In the genomic region with DNA sequence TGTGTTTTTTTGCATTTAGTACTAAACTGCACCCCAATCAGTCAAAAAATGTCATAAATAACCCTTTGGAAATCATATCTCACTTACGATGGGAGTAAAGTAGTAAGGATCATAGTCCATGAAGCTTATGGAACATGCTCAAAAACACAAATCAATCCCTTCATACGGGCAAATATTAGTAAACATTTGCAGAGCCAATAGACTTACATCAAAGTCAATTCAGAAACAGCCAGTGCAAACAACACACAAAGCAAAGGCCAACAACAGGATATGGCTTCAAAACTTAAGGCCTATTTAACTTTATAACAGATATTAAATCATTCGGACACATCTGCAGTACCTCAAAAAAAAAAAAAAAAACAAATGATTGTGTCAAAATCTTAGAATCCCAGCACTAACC, we compare ENCODE assay signal across 1 cellular context.
TF ChIP-seq lines count a peak whose summit lies in the region.

No MANE protein-coding gene starts in this region.

TF ChIP-seq in HepG2, 621 proteins besides CTCF, POLR2A, EP300 and RAD21 (continued from another document and continues in another):
- TF ChIP-seq, protein P1, sequence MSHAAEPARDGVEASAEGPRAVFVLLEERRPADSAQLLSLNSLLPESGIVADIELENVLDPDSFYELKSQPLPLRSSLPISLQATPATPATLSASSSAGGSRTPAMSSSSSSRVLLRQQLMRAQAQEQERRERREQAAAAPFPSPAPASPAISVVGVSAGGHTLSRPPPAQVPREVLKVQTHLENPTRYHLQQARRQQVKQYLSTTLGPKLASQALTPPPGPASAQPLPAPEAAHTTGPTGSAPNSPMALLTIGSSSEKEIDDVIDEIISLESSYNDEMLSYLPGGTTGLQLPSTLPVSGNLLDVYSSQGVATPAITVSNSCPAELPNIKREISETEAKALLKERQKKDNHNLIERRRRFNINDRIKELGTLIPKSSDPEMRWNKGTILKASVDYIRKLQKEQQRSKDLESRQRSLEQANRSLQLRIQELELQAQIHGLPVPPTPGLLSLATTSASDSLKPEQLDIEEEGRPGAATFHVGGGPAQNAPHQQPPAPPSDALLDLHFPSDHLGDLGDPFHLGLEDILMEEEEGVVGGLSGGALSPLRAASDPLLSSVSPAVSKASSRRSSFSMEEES (CRISPR knock-in tag; IDR thresholded peaks at IDR 0.05), result 0 out of 2 replicates have a peak, but pooled peaks have one; percentile 42
- TF ChIP-seq, protein P2, sequence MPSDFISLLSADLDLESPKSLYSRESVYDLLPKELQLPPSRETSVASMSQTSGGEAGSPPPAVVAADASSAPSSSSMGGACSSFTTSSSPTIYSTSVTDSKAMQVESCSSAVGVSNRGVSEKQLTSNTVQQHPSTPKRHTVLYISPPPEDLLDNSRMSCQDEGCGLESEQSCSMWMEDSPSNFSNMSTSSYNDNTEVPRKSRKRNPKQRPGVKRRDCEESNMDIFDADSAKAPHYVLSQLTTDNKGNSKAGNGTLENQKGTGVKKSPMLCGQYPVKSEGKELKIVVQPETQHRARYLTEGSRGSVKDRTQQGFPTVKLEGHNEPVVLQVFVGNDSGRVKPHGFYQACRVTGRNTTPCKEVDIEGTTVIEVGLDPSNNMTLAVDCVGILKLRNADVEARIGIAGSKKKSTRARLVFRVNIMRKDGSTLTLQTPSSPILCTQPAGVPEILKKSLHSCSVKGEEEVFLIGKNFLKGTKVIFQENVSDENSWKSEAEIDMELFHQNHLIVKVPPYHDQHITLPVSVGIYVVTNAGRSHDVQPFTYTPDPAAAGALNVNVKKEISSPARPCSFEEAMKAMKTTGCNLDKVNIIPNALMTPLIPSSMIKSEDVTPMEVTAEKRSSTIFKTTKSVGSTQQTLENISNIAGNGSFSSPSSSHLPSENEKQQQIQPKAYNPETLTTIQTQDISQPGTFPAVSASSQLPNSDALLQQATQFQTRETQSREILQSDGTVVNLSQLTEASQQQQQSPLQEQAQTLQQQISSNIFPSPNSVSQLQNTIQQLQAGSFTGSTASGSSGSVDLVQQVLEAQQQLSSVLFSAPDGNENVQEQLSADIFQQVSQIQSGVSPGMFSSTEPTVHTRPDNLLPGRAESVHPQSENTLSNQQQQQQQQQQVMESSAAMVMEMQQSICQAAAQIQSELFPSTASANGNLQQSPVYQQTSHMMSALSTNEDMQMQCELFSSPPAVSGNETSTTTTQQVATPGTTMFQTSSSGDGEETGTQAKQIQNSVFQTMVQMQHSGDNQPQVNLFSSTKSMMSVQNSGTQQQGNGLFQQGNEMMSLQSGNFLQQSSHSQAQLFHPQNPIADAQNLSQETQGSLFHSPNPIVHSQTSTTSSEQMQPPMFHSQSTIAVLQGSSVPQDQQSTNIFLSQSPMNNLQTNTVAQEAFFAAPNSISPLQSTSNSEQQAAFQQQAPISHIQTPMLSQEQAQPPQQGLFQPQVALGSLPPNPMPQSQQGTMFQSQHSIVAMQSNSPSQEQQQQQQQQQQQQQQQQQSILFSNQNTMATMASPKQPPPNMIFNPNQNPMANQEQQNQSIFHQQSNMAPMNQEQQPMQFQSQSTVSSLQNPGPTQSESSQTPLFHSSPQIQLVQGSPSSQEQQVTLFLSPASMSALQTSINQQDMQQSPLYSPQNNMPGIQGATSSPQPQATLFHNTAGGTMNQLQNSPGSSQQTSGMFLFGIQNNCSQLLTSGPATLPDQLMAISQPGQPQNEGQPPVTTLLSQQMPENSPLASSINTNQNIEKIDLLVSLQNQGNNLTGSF (CRISPR knock-in tag; IDR thresholded peaks at IDR 0.05), result no peak
- TF ChIP-seq KMT2A (CRISPR knock-in tag; IDR thresholded peaks at IDR 0.05) (no peak), MIER3 (CRISPR knock-in tag; IDR thresholded peaks at IDR 0.05; ENCODE audit: borderline replicate concordance) (peak; percentile 90; the same call in 1 of the 2 replicates), ZNF274 (CRISPR knock-in tag; IDR thresholded peaks at IDR 0.05) (no peak), HMG20B (CRISPR knock-in tag; conservative IDR thresholded peaks at IDR 0.05) (peak; percentile 71; the same call in 1 of the 2 replicates), SNAPC2 (CRISPR knock-in tag; IDR thresholded peaks at IDR 0.05) (peak; percentile 67; the same call in 1 of the 2 replicates), PPARG (CRISPR knock-in tag; conservative IDR thresholded peaks at IDR 0.05) (peak; percentile 90), ZNF329 (CRISPR knock-in tag; IDR thresholded peaks at IDR 0.05; ENCODE audit: low read depth) (no peak), TARDBP (CRISPR knock-in tag; IDR thresholded peaks at IDR 0.05) (peak; percentile 76), KAT8 (CRISPR knock-in tag; IDR thresholded peaks at IDR 0.05) (0 out of 2 replicates have a peak, but pooled peaks have one; percentile 30), SP5 (CRISPR knock-in tag; IDR thresholded peaks at IDR 0.05; ENCODE audit: borderline replicate concordance, low read depth) (no peak), SALL1 (CRISPR knock-in tag; IDR thresholded peaks at IDR 0.05) (peak; percentile 98; the same call in 1 of the 2 replicates), SRSF1 (optimal IDR thresholded peaks at IDR 0.05; ENCODE audit: low read depth, low read length) (no peak), NFYB (CRISPR knock-in tag; IDR thresholded peaks at IDR 0.05) (peak; percentile 26; the same call in 1 of the 2 replicates), KAT2B (IDR thresholded peaks at IDR 0.05; ENCODE audit: borderline replicate concordance, low read depth, low read length) (peak; percentile 27; the same call in 1 of the 2 replicates), ZKSCAN8 (CRISPR knock-in tag; IDR thresholded peaks at IDR 0.05; ENCODE audit: borderline replicate concordance) (no peak), NR2C2 (CRISPR knock-in tag; IDR thresholded peaks at IDR 0.05; ENCODE audit: borderline replicate concordance) (0 out of 2 replicates have a peak, but pooled peaks have one; percentile 38), ZFP1 (CRISPR knock-in tag; IDR thresholded peaks at IDR 0.05) (0 out of 2 replicates have a peak, but pooled peaks have one; percentile 20), FOXK2 (IDR thresholded peaks at IDR 0.05) (0 out of 2 replicates have a peak, but pooled peaks have one; percentile 56), PAWR (CRISPR knock-in tag; IDR thresholded peaks at IDR 0.05; ENCODE audit: borderline replicate concordance) (no peak), MIXL1 (CRISPR knock-in tag; IDR thresholded peaks at IDR 0.05) (peak; percentile 89), PITX1 (CRISPR knock-in tag; IDR thresholded peaks at IDR 0.05) (peak; percentile 82), NR2F2 (IDR thresholded peaks at IDR 0.05; ENCODE audit: borderline replicate concordance, low read depth) (peak; percentile 82), CBX5 (CRISPR knock-in tag; IDR thresholded peaks at IDR 0.05; ENCODE audit: borderline replicate concordance) (no peak), ZNF775 (CRISPR knock-in tag; IDR thresholded peaks at IDR 0.05; ENCODE audit: borderline replicate concordance) (no peak), ZNF510 (CRISPR knock-in tag; IDR thresholded peaks at IDR 0.05; ENCODE audit: low read depth) (no peak), TEAD3 (CRISPR knock-in tag; optimal IDR thresholded peaks at IDR 0.05; ENCODE audit: borderline replicate concordance) (peak; percentile 74), SP1 (IDR thresholded peaks at IDR 0.05) (no peak), SP1 (CRISPR knock-in tag; IDR thresholded peaks at IDR 0.05) (no peak), RORA (CRISPR knock-in tag; IDR thresholded peaks at IDR 0.05) (no peak), ZNF256 (CRISPR knock-in tag; conservative IDR thresholded peaks at IDR 0.05) (no peak), ZNF121 (CRISPR knock-in tag; IDR thresholded peaks at IDR 0.05) (no peak), SNRNP70 (IDR thresholded peaks at IDR 0.05; ENCODE audit: low read depth, low read length) (no peak), ZIK1 (CRISPR knock-in tag; IDR thresholded peaks at IDR 0.05; ENCODE audit: borderline replicate concordance, low read depth) (no peak), ZBTB20 (CRISPR knock-in tag; IDR thresholded peaks at IDR 0.05; ENCODE audit: borderline replicate concordance, low read depth) (peak; percentile 57; the same call in 1 of the 2 replicates), RCOR2 (CRISPR knock-in tag; IDR thresholded peaks at IDR 0.05) (peak; percentile 61; the same call in 1 of the 2 replicates)
- TF ChIP-seq, protein P3, sequence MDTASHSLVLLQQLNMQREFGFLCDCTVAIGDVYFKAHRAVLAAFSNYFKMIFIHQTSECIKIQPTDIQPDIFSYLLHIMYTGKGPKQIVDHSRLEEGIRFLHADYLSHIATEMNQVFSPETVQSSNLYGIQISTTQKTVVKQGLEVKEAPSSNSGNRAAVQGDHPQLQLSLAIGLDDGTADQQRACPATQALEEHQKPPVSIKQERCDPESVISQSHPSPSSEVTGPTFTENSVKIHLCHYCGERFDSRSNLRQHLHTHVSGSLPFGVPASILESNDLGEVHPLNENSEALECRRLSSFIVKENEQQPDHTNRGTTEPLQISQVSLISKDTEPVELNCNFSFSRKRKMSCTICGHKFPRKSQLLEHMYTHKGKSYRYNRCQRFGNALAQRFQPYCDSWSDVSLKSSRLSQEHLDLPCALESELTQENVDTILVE (CRISPR knock-in tag; IDR thresholded peaks at IDR 0.05), result no peak
- TF ChIP-seq, protein P4, sequence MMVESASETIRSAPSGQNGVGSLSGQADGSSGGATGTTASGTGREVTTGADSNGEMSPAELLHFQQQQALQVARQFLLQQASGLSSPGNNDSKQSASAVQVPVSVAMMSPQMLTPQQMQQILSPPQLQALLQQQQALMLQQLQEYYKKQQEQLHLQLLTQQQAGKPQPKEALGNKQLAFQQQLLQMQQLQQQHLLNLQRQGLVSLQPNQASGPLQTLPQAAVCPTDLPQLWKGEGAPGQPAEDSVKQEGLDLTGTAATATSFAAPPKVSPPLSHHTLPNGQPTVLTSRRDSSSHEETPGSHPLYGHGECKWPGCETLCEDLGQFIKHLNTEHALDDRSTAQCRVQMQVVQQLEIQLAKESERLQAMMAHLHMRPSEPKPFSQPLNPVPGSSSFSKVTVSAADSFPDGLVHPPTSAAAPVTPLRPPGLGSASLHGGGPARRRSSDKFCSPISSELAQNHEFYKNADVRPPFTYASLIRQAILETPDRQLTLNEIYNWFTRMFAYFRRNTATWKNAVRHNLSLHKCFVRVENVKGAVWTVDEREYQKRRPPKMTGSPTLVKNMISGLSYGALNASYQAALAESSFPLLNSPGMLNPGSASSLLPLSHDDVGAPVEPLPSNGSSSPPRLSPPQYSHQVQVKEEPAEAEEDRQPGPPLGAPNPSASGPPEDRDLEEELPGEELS (CRISPR knock-in tag; IDR thresholded peaks at IDR 0.05), result peak; percentile 96
- TF ChIP-seq, protein P5, sequence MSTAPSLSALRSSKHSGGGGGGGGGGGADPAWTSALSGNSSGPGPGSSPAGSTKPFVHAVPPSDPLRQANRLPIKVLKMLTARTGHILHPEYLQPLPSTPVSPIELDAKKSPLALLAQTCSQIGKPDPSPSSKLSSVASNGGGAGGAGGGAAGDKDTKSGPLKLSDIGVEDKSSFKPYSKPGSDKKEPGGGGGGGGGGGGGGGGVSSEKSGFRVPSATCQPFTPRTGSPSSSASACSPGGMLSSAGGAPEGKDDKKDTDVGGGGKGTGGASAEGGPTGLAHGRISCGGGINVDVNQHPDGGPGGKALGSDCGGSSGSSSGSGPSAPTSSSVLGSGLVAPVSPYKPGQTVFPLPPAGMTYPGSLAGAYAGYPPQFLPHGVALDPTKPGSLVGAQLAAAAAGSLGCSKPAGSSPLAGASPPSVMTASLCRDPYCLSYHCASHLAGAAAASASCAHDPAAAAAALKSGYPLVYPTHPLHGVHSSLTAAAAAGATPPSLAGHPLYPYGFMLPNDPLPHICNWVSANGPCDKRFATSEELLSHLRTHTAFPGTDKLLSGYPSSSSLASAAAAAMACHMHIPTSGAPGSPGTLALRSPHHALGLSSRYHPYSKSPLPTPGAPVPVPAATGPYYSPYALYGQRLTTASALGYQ (CRISPR knock-in tag; IDR thresholded peaks at IDR 0.05), result peak; percentile 92
- TF ChIP-seq, protein P6, sequence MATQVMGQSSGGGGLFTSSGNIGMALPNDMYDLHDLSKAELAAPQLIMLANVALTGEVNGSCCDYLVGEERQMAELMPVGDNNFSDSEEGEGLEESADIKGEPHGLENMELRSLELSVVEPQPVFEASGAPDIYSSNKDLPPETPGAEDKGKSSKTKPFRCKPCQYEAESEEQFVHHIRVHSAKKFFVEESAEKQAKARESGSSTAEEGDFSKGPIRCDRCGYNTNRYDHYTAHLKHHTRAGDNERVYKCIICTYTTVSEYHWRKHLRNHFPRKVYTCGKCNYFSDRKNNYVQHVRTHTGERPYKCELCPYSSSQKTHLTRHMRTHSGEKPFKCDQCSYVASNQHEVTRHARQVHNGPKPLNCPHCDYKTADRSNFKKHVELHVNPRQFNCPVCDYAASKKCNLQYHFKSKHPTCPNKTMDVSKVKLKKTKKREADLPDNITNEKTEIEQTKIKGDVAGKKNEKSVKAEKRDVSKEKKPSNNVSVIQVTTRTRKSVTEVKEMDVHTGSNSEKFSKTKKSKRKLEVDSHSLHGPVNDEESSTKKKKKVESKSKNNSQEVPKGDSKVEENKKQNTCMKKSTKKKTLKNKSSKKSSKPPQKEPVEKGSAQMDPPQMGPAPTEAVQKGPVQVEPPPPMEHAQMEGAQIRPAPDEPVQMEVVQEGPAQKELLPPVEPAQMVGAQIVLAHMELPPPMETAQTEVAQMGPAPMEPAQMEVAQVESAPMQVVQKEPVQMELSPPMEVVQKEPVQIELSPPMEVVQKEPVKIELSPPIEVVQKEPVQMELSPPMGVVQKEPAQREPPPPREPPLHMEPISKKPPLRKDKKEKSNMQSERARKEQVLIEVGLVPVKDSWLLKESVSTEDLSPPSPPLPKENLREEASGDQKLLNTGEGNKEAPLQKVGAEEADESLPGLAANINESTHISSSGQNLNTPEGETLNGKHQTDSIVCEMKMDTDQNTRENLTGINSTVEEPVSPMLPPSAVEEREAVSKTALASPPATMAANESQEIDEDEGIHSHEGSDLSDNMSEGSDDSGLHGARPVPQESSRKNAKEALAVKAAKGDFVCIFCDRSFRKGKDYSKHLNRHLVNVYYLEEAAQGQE (IDR thresholded peaks at IDR 0.05; ENCODE audit: borderline replicate concordance in 1 of 2, low read depth in 1 of 2, low read length in 2 of 2), result peak in 1 of 2 experiments; percentile 66; a peak in 1 of 4 replicates
- TF ChIP-seq, protein P7, sequence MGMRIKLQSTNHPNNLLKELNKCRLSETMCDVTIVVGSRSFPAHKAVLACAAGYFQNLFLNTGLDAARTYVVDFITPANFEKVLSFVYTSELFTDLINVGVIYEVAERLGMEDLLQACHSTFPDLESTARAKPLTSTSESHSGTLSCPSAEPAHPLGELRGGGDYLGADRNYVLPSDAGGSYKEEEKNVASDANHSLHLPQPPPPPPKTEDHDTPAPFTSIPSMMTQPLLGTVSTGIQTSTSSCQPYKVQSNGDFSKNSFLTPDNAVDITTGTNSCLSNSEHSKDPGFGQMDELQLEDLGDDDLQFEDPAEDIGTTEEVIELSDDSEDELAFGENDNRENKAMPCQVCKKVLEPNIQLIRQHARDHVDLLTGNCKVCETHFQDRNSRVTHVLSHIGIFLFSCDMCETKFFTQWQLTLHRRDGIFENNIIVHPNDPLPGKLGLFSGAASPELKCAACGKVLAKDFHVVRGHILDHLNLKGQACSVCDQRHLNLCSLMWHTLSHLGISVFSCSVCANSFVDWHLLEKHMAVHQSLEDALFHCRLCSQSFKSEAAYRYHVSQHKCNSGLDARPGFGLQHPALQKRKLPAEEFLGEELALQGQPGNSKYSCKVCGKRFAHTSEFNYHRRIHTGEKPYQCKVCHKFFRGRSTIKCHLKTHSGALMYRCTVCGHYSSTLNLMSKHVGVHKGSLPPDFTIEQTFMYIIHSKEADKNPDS (CRISPR knock-in tag; IDR thresholded peaks at IDR 0.05), result no peak
